Comparison of ENCODE assay signal across 17 cellular contexts in genomic region chr21:28833609-28834008, GRCh38.
"Had no signal": no experiment of that assay in that cellular context is flagged by ENCODE, and none has a peak within 500 bp of the region (broad histone marks: within the 10 kb centered on the region; RNA-seq: fewer than 3 reads in every experiment).

No MANE protein-coding gene starts in this region.

- H3K9me3 Mint-ChIP-seq: dendritic cell treated with granulocyte-macrophage colony-stimulating factor and Interleukin-4, amounts not matched to agents 40 ng/mL and 50 ng/mL, for 4 days had no signal

- H3K27ac ChIP-seq: brain microvascular endothelial cell, lower lobe of right lung, pancreas, SJCRH30, stomach, testis, upper lobe of right lung had no signal

- H3K36me3 ChIP-seq: brain microvascular endothelial cell, lower lobe of right lung, pancreas, SJCRH30, stomach, upper lobe of right lung had no signal

- H3K27me3 ChIP-seq: brain microvascular endothelial cell, pancreas, SJCRH30, stomach, testis, upper lobe of right lung had no signal

- H3K4me3 Mint-ChIP-seq: activated naive CD8-positive, alpha-beta T cell treated with anti-CD3 and anti-CD28 coated beads for 36 hours; dendritic cell treated with granulocyte-macrophage colony-stimulating factor and Interleukin-4, amounts not matched to agents 40 ng/mL and 50 ng/mL, for 4 days had no signal

- DNase-seq: activated CD4-positive, CD25-positive, alpha-beta regulatory T cell treated with anti-CD3 and anti-CD28 coated beads, Interleukin-2, amount 50 U/mL, for 72 hours; activated gamma-delta T cell; activated naive CD8-positive, alpha-beta T cell treated with anti-CD3 and anti-CD28 coated beads for 36 hours; activated T-cell treated with anti-CD3 and anti-CD28 coated beads for 4 hours; anterior cingulate cortex; brain microvascular endothelial cell; cerebellar nuclear complex; effector memory CD4-positive, alpha-beta T cell; left colon; lower lobe of right lung; pancreas; SJCRH30; stimulated activated CD4-positive, alpha-beta T cell treated with anti-CD3 and anti-CD28 coated beads, Interleukin-1b, Interleukin-23, amount 100 ng/mL, for 48 hours; stomach; testis; upper lobe of right lung had no signal

- H3K9me3 ChIP-seq: lower lobe of right lung, pancreas, SJCRH30, stomach, testis, upper lobe of right lung had no signal

- H3K27ac Mint-ChIP-seq: dendritic cell treated with granulocyte-macrophage colony-stimulating factor and Interleukin-4, amounts not matched to agents 40 ng/mL and 50 ng/mL, for 4 days had no signal

- H3K4me3 ChIP-seq: lower lobe of right lung, pancreas, SJCRH30, stomach, testis, upper lobe of right lung had no signal

- H3K27me3 Mint-ChIP-seq: activated naive CD8-positive, alpha-beta T cell treated with anti-CD3 and anti-CD28 coated beads for 36 hours; dendritic cell treated with granulocyte-macrophage colony-stimulating factor and Interleukin-4, amounts not matched to agents 40 ng/mL and 50 ng/mL, for 4 days had no signal

- ATAC-seq: lower lobe of right lung, pancreas, upper lobe of right lung had no signal

- H3K4me1 ChIP-seq: lower lobe of right lung, pancreas, SJCRH30, stomach, testis, upper lobe of right lung had no signal
